Comparison of ENCODE assay signal across 23 cellular contexts in the genomic region with DNA sequence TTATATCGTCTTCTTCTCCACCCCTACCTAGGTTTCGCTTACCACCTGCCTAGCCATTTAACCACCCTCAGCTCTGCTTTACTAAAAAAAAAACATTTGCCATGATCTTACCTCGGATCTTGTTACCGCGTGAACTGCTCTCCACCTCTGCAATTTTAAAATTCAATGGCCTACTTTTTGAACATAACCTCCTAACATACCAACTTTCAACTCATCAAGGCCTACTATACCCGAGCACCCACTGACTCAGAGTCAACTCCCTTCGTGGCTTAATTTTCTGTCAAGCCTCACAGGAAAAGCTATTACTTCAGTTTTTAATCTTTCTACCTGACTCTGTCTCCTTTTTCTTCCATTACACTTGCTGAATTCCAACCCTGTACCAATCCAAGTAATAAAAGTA.
"Had no signal": no experiment of that assay in that cellular context is flagged by ENCODE, and none has a peak within 500 bp of the region (broad histone marks: within the 10 kb centered on the region; RNA-seq: fewer than 3 reads in every experiment).

No MANE protein-coding gene starts in this region.

- DNase-seq: Kasumi-1, MV-4-11, NCI-H1048, NCI-H1105, NCI-H1417, NCI-H1436 treated with DMSO at 0.1 percent for 48 hours, NCI-H1694, NCI-H187 treated with DMSO at 0.1 percent for 48 hours, NCI-H2029 treated with DMSO at 0.1 percent for 48 hours, NCI-H2171, NCI-H226, NCI-H446, NCI-H510A, NCI-H524 treated with DMSO at 0.1 percent for 48 hours, NCI-H69, NCI-H774, SHP77, SK-N-SH, SW 1271 had no signal

- H3K9ac ChIP-seq: KMS-11, SK-N-SH had no signal

- H3K27me3 Mint-ChIP-seq: IgD-negative memory B cell had no signal

- H3K4me2 ChIP-seq: KMS-11, SK-N-SH had no signal

- H3K4me3 Mint-ChIP-seq: IgD-negative memory B cell had no signal

- H3K9me3 Mint-ChIP-seq: IgD-negative memory B cell had no signal

- H3K9me3 ChIP-seq: SK-N-SH had no signal

- H3K27ac ChIP-seq: KMS-11, RWPE1 had no signal

- ATAC-seq: K562 had no signal
